In genomic region chr22:20494978-20495860, GRCh38 we compare ENCODE assay signal across 8 cellular contexts. TPM values are rescaled to one million over a fixed set of nuclear protein-coding genes. Genes with fewer than 3 reads are reported as not detected.
DNase-seq lines count a peak whose midpoint lies in the region; ATAC-seq and TF ChIP-seq lines count a peak whose summit lies in the region.

A gene with protein sequence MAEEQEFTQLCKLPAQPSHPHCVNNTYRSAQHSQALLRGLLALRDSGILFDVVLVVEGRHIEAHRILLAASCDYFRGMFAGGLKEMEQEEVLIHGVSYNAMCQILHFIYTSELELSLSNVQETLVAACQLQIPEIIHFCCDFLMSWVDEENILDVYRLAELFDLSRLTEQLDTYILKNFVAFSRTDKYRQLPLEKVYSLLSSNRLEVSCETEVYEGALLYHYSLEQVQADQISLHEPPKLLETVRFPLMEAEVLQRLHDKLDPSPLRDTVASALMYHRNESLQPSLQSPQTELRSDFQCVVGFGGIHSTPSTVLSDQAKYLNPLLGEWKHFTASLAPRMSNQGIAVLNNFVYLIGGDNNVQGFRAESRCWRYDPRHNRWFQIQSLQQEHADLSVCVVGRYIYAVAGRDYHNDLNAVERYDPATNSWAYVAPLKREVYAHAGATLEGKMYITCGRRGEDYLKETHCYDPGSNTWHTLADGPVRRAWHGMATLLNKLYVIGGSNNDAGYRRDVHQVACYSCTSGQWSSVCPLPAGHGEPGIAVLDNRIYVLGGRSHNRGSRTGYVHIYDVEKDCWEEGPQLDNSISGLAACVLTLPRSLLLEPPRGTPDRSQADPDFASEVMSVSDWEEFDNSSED (minus strand): TSS chr22:20495795. CDS start chr22:20489211, 6,584 bp downstream.

- ATAC-seq in GM21723 (IDR thresholded peaks at IDR 0.05; ENCODE audit: unreplicated experiment) (peak; percentile 44), esophagus mucosa (peak; percentile 27)

- no peak for TF ChIP-seq EP300 in transverse colon (IDR thresholded peaks at IDR 0.05; ENCODE audit: low read depth)

- TF ChIP-seq POLR2A in transverse colon (IDR thresholded peaks at IDR 0.05), result no peak

- H3K9me3 Mint-ChIP-seq in IgD-negative memory B cell, result no peaks in the 10 kb centered on the region

- intact Hi-C loops in transverse colon (cut with DNase I; ENCODE audit: low total_unique reads), result loop anchor here (2.0 kb wide), 1 partner anchor 76 kb away; no protein-coding TSS in a partner anchor

- H3K27me3 Mint-ChIP-seq in IgD-negative memory B cell, result no peaks in the 10 kb centered on the region

- no peaks in the 10 kb centered on the region for H3K9me3 ChIP-seq in mucosa of stomach (ENCODE audit: control insufficient read depth, low read length)
- H3K9me3 ChIP-seq in transverse colon, result no peaks in the 10 kb centered on the region

- H3K4me1 Mint-ChIP-seq in IgD-negative memory B cell, result peaks cover 9 to 27% (median 25%) of the 10 kb centered on the region in 3 donors

- in situ Hi-C loops in transverse colon (cut with MboI; ENCODE audit: low pct_ligation_motif_present in 1 of 4, low pct_unique_long_range_greater_than_20kb in 1 of 4, low sequenced_read_pairs in 3 of 4), result no loop called here

- H3K27ac ChIP-seq in transverse colon, result peak within 1 kb of the TSS; percentile 96 to 98 (median 97)

- H3K4me3 ChIP-seq in mucosa of stomach (ENCODE audit: low read length) (peak within 1 kb of the TSS; percentile 88), transverse colon (peak within 1 kb of the TSS; percentile 61 to 71 (median 68))

- H3K4me1 ChIP-seq in mucosa of stomach (ENCODE audit: control insufficient read depth, insufficient read depth, low read length) (peaks cover 14% of the 10 kb centered on the region), transverse colon (peaks cover 6 to 32% (median 20%) of the 10 kb centered on the region in 4 donors)

- peak within 1 kb of the TSS; percentile 89 to 97 (median 93) for H3K4me3 Mint-ChIP-seq in IgD-negative memory B cell

- H3K36me3 ChIP-seq in mucosa of stomach (ENCODE audit: control insufficient read depth, insufficient read depth, low read length) (no peaks in the 10 kb centered on the region), transverse colon (no peaks in the 10 kb centered on the region)

- peak within 1 kb of the TSS; percentile 93 for H3K9ac ChIP-seq in mucosa of stomach (ENCODE audit: low read length)

- DNase-seq in NCI-H1417 (lab: John Stamatoyannopoulos, UW), result peak; percentile 35 to 86 (median 78)
- DNase-seq in NCI-H1417 treated with DMSO at 0.1 percent for 48 hours (lab: John Stamatoyannopoulos, UW), result no peak
- DNase-seq in activated CD4-positive, alpha-beta T cell treated with anti-CD3 and anti-CD28 coated beads, Interleukin-2, amount 50 U/mL, for 1 hour, result peak; percentile 12
- peak; percentile 44 for DNase-seq in transverse colon

- peaks cover 2% of the 10 kb centered on the region for H3K36me3 Mint-ChIP-seq in IgD-negative memory B cell

- H3K27ac Mint-ChIP-seq in IgD-negative memory B cell, result peak within 1 kb of the TSS; percentile 86 to 98 (median 90)

- no peaks in the 10 kb centered on the region for H3K27me3 ChIP-seq in mucosa of stomach (ENCODE audit: control insufficient read depth, insufficient read depth, low read length)
- H3K27me3 ChIP-seq in transverse colon, result no peaks in the 10 kb centered on the region

- WGBS in transverse colon (ENCODE audit: low coverage in 1 of 2), 2 donors, result 1% methylated on average over 55 of the region's 108 CpGs; no CpG with 5 or more reads in 1 of the 2 donors

- TF ChIP-seq CTCF in transverse colon (IDR thresholded peaks at IDR 0.05), result no peak

RNA-seq across cellular contexts. Expression of the gene that starts here (rescaled TPM):
- 20.8 TPM for polyA plus RNA-seq in IgD-negative memory B cell
- total RNA-seq in esophagus mucosa (5.0 TPM), transverse colon (10 to 100 TPM; 12.7 to 75.9 (median 16.9) TPM)
